Comparison of ENCODE assay signal across 8 cellular contexts in genomic region chr6:152309648-152310047, GRCh38.
DNase-seq lines count a peak whose midpoint lies in the region; ATAC-seq and TF ChIP-seq lines count a peak whose summit lies in the region.

No MANE protein-coding gene starts in this region.

- no peak overlapping the region for H3K27ac Mint-ChIP-seq in activated naive CD4-positive, alpha-beta T cell treated with anti-CD3 and anti-CD28 coated beads for 36 hours

- DNase-seq in SHP77 treated with DMSO at 0.1 percent for 48 hours (lab: John Stamatoyannopoulos, UW) (peak; percentile 26), epidermal melanocyte (ENCODE audit: insufficient read length, low spot score) (no peak), RWPE1 (ENCODE audit: low spot score) (no peak), NCI-H187 treated with DMSO at 0.1 percent for 48 hours (lab: John Stamatoyannopoulos, UW) (no peak)
- DNase-seq in activated naive CD4-positive, alpha-beta T cell treated with anti-CD3 and anti-CD28 coated beads for 36 hours, result peak; percentile 83
- DNase-seq in stimulated activated CD4-positive, alpha-beta T cell treated with anti-CD3 and anti-CD28 coated beads, Interleukin-4, amount 100 ng/mL, for 48 hours (ENCODE audit: low read depth in 2 of 2), result peak; percentile 44 to 55

- H3K27me3 Mint-ChIP-seq in activated naive CD4-positive, alpha-beta T cell treated with anti-CD3 and anti-CD28 coated beads for 36 hours (ENCODE audit: low read depth), result no peaks in the 10 kb centered on the region

- TF ChIP-seq CTCF in RWPE1 (conservative IDR thresholded peaks at IDR 0.05; ENCODE audit: low read depth), result no peak

- peaks cover 19% of the 10 kb centered on the region for H3K4me1 Mint-ChIP-seq in activated naive CD4-positive, alpha-beta T cell treated with anti-CD3 and anti-CD28 coated beads for 36 hours (ENCODE audit: low read depth)

- H3K36me3 Mint-ChIP-seq in activated naive CD4-positive, alpha-beta T cell treated with anti-CD3 and anti-CD28 coated beads for 36 hours (ENCODE audit: low read depth), result no peaks in the 10 kb centered on the region

- CTCF ChIA-PET in activated naive CD4-positive, alpha-beta T cell treated with anti-CD3 and anti-CD28 coated beads for 36 hours (lab: Charles Lee), result interaction anchor here (0.9 to 1.8 kb wide), 2 partner anchors 11 to 28 kb away, joined by 3 to 13 read pairs; no protein-coding TSS in a partner anchor
- CTCF ChIA-PET in RWPE1 (lab: Yijun Ruan, JAX), result no interaction called here

- POLR2A ChIA-PET in RWPE1 (lab: Yijun Ruan, JAX; ENCODE audit: low non-redundant PET), result no interaction called here

- H3K27ac ChIP-seq in RWPE1, result no peak overlapping the region

- intact Hi-C loops in activated naive CD4-positive, alpha-beta T cell treated with anti-CD3 and anti-CD28 coated beads for 36 hours (cut with micrococcal nuclease), result loop anchor here (1.0 to 10.0 kb wide), 2 partner anchors 8 to 1935 kb away; no protein-coding TSS in a partner anchor

- no peaks in the 10 kb centered on the region for H3K9me3 Mint-ChIP-seq in activated naive CD4-positive, alpha-beta T cell treated with anti-CD3 and anti-CD28 coated beads for 36 hours

- no peak overlapping the region for H3K4me3 Mint-ChIP-seq in activated naive CD4-positive, alpha-beta T cell treated with anti-CD3 and anti-CD28 coated beads for 36 hours

- ATAC-seq in GM19397 (IDR thresholded peaks at IDR 0.05; ENCODE audit: unreplicated experiment) (peak; percentile 57), HG03175 (IDR thresholded peaks at IDR 0.05; ENCODE audit: unreplicated experiment) (no peak)

Comparison
In these comparisons a context has a peak if more than half of its experiments do, and no peak if none do; other contexts are left out.
1. DNase-seq: peak in SHP77 treated with DMSO at 0.1 percent for 48 hours (single experiment), activated naive CD4-positive, alpha-beta T cell treated with anti-CD3 and anti-CD28 coated beads for 36 hours (single experiment) and stimulated activated CD4-positive, alpha-beta T cell treated with anti-CD3 and anti-CD28 coated beads, Interleukin-4, amount 100 ng/mL, for 48 hours (2 of 2); none in epidermal melanocyte (single experiment), RWPE1 (single experiment) and NCI-H187 treated with DMSO at 0.1 percent for 48 hours (single experiment).